ENCODE assay signal across 14 cellular contexts in genomic region chr19:44892932-44893331, GRCh38. TPM values are rescaled to one million over a fixed set of nuclear protein-coding genes. Genes with fewer than 3 reads are reported as not detected.
DNase-seq lines count a peak whose midpoint lies in the region; ATAC-seq and TF ChIP-seq lines count a peak whose summit lies in the region.
"Had no signal": no experiment of that assay in that cellular context is flagged by ENCODE, and none has a peak within 500 bp of the region (broad histone marks: within the 10 kb centered on the region; RNA-seq: fewer than 3 reads in every experiment).

No MANE protein-coding gene starts in this region.

- DNase-seq in Caco-2 (no peak), natural killer cell (no peak), NCI-H524 treated with DMSO at 0.1 percent for 48 hours (lab: John Stamatoyannopoulos, UW) (no peak), C1 segment of cervical spinal cord (lab: John Stamatoyannopoulos, UW) (no peak), mucosa of gallbladder (ENCODE audit: low spot score) (no peak), uterus (no peak)
- DNase-seq in activated T-helper 2 cell treated with anti-CD3 and anti-CD28 coated beads, Interferon-gamma antibody, Interleukin-2, Interleukin-4, amounts not matched to agents 10 μg/mL and 5 μg/mL and 100 μg/mL, durations not matched to agents 14 hours and 24 hours and 36 hours (ENCODE audit: low spot score): no peak
- DNase-seq: activated CD8-positive, alpha-beta memory T cell treated with anti-CD3 and anti-CD28 coated beads, Interleukin-2, amount 50 U/mL, for 4 hours; central memory CD4-positive, alpha-beta T cell; DMS153; NCI-H1417 treated with DMSO at 0.1 percent for 48 hours; NCI-H748 treated with DMSO at 0.1 percent for 48 hours had no signal

- no peaks in the 10 kb centered on the region for H3K9me3 ChIP-seq in Caco-2
- no peaks in the 10 kb centered on the region for H3K9me3 ChIP-seq in HUES64 (ENCODE audit: insufficient read depth, low read depth, low read length)
- H3K9me3 ChIP-seq in uterus: no peaks in the 10 kb centered on the region

- H3K27me3 ChIP-seq in Caco-2 (replicated peaks; ENCODE audit: control insufficient read depth, insufficient read depth, low read length) (no peaks in the 10 kb centered on the region), HUES64 (ENCODE audit: insufficient read depth, low read length) (no peaks in the 10 kb centered on the region), uterus (no peaks in the 10 kb centered on the region)

- TF ChIP-seq CTCF in Caco-2 (IDR thresholded peaks at IDR 0.05; ENCODE audit: insufficient read depth in 1 of 2, low read depth in 1 of 2, low read length in 1 of 2, severe bottlenecking in 1 of 2, unreplicated experiment in 1 of 2) (no peak), natural killer cell (IDR thresholded peaks at IDR 0.05) (no peak), uterus (IDR thresholded peaks at IDR 0.05) (no peak)

- H3K4me3 ChIP-seq in Caco-2 (ENCODE audit: low read depth, low read length): no peak overlapping the region
- 0 out of 2 replicates have a peak overlapping the region, but pooled peaks have one; percentile 93 for H3K4me3 ChIP-seq in HUES64 (ENCODE audit: low read length)
- H3K4me3 ChIP-seq in uterus: no peak overlapping the region

- no peak overlapping the region for H3K27ac ChIP-seq in HUES64 (ENCODE audit: low read depth, low read length)
- H3K27ac ChIP-seq in uterus: no peak overlapping the region

- no peak for ATAC-seq in natural killer cell

- CTCF ChIA-PET in Caco-2 (lab: Charles Lee): no interaction called here

- H3K27me3 Mint-ChIP-seq in Caco-2 (ENCODE audit: insufficient read depth, unreplicated experiment) (no peaks in the 10 kb centered on the region), natural killer cell (ENCODE audit: low read depth in 2 of 2) (no peaks in the 10 kb centered on the region)
- H3K27me3 Mint-ChIP-seq in activated T-helper 2 cell treated with anti-CD3 and anti-CD28 coated beads, Interferon-gamma antibody, Interleukin-2, Interleukin-4, amounts not matched to agents 10 μg/mL and 5 μg/mL and 100 μg/mL, durations not matched to agents 14 hours and 24 hours and 36 hours (ENCODE audit: low read depth): no peaks in the 10 kb centered on the region

- H3K36me3 Mint-ChIP-seq in Caco-2 (ENCODE audit: insufficient read depth, unreplicated experiment): peaks cover 97% of the 10 kb centered on the region
- H3K36me3 Mint-ChIP-seq in activated T-helper 2 cell treated with anti-CD3 and anti-CD28 coated beads, Interferon-gamma antibody, Interleukin-2, Interleukin-4, amounts not matched to agents 10 μg/mL and 5 μg/mL and 100 μg/mL, durations not matched to agents 14 hours and 24 hours and 36 hours (ENCODE audit: low read depth): peaks cover 51% of the 10 kb centered on the region
- H3K36me3 Mint-ChIP-seq in natural killer cell: no peaks in the 10 kb centered on the region

- H3K27ac Mint-ChIP-seq in Caco-2 (ENCODE audit: unreplicated experiment) (peak overlapping the region; percentile 91), natural killer cell (peak overlapping the region in 1 of 2 donors; percentile 91)
- peak overlapping the region; percentile 54 for H3K27ac Mint-ChIP-seq in activated T-helper 2 cell treated with anti-CD3 and anti-CD28 coated beads, Interferon-gamma antibody, Interleukin-2, Interleukin-4, amounts not matched to agents 10 μg/mL and 5 μg/mL and 100 μg/mL, durations not matched to agents 14 hours and 24 hours and 36 hours

- 97% methylated on average over 7 of the region's 7 CpGs for WGBS in HUES64

- H3K9me3 Mint-ChIP-seq in Caco-2 (ENCODE audit: unreplicated experiment): no peaks in the 10 kb centered on the region
- peaks cover 4% of the 10 kb centered on the region for H3K9me3 Mint-ChIP-seq in activated T-helper 2 cell treated with anti-CD3 and anti-CD28 coated beads, Interferon-gamma antibody, Interleukin-2, Interleukin-4, amounts not matched to agents 10 μg/mL and 5 μg/mL and 100 μg/mL, durations not matched to agents 14 hours and 24 hours and 36 hours
- H3K9me3 Mint-ChIP-seq in natural killer cell: no peaks in the 10 kb centered on the region

- H3K36me3 ChIP-seq in Caco-2 (ENCODE audit: control insufficient read depth, insufficient read depth, low read length) (peaks cover 14% of the 10 kb centered on the region), HUES64 (ENCODE audit: insufficient read depth, low read length) (peaks cover 66% of the 10 kb centered on the region), uterus (no peaks in the 10 kb centered on the region)

- H3K9ac ChIP-seq in HUES64 (ENCODE audit: low read depth, low read length): 0 out of 2 replicates have a peak overlapping the region, but pooled peaks have one; percentile 95

- peaks cover 12% of the 10 kb centered on the region for H3K4me1 Mint-ChIP-seq in Caco-2 (ENCODE audit: low read depth, unreplicated experiment)
- peaks cover 19% of the 10 kb centered on the region for H3K4me1 Mint-ChIP-seq in activated T-helper 2 cell treated with anti-CD3 and anti-CD28 coated beads, Interferon-gamma antibody, Interleukin-2, Interleukin-4, amounts not matched to agents 10 μg/mL and 5 μg/mL and 100 μg/mL, durations not matched to agents 14 hours and 24 hours and 36 hours (ENCODE audit: low read depth)
- peaks cover 25 to 30% of the 10 kb centered on the region in 2 donors for H3K4me1 Mint-ChIP-seq in natural killer cell

- intact Hi-C loops in Caco-2 (cut with micrococcal nuclease; ENCODE audit: unreplicated experiment): no loop called here
- intact Hi-C loops in activated T-helper 2 cell treated with anti-CD3 and anti-CD28 coated beads, Interferon-gamma antibody, Interleukin-2, Interleukin-4, amounts not matched to agents 10 μg/mL and 5 μg/mL and 100 μg/mL, durations not matched to agents 14 hours and 24 hours and 36 hours (cut with micrococcal nuclease): no loop called here
- intact Hi-C loops in natural killer cell (cut with micrococcal nuclease): no loop called here
- intact Hi-C loops in uterus (cut with DNase I; ENCODE audit: low total_unique reads): no loop called here

- TF ChIP-seq POLR2A in uterus (IDR thresholded peaks at IDR 0.05): no peak

- POLR2A ChIA-PET in Caco-2 (lab: Charles Lee): interaction anchor here (0.7 kb wide), 1 partner anchor 13 kb away, joined by 4 read pairs; the partner anchor contains the start of gene APOE

- BruUV-seq in Caco-2 (replicated peaks; lab: Mats Ljungman, UMichigan): no TSS peak

- H3K4me1 ChIP-seq in Caco-2 (peaks cover 9% of the 10 kb centered on the region), HUES64 (ENCODE audit: insufficient read depth, low read length) (peaks cover 6% of the 10 kb centered on the region; the same call in 1 of the 2 replicates), uterus (peaks cover 4 to 14% of the 10 kb centered on the region in 2 donors)

- H3K4me3 Mint-ChIP-seq in Caco-2 (ENCODE audit: unreplicated experiment) (peak overlapping the region; percentile 79), natural killer cell (peak overlapping the region; percentile 69)
- peak overlapping the region; percentile 95 for H3K4me3 Mint-ChIP-seq in activated T-helper 2 cell treated with anti-CD3 and anti-CD28 coated beads, Interferon-gamma antibody, Interleukin-2, Interleukin-4, amounts not matched to agents 10 μg/mL and 5 μg/mL and 100 μg/mL, durations not matched to agents 14 hours and 24 hours and 36 hours (ENCODE audit: low read depth)

RNA-seq across cellular contexts. Expression of gene TOMM40, which starts 1.9 kb away (rescaled TPM):
- total RNA-seq in Caco-2 (2022) (205 and 227 TPM in 2 replicates), natural killer cell (10 to 100 TPM; 22.4 to 29.1 (median 23.5) TPM), mucosa of gallbladder (35.0 TPM), uterus (10 to 100 TPM; 10.5 to 38.2 (median 24.1) TPM)
- 123 TPM for polyA plus RNA-seq in HUES64 (2013, experiment 1 of 2)
- polyA plus RNA-seq in HUES64 (2013, experiment 2 of 2): 106 TPM
- 152 and 156 TPM in 2 replicates for total RNA-seq in activated T-helper 2 cell treated with anti-CD3 and anti-CD28 coated beads, Interferon-gamma antibody, Interleukin-2, Interleukin-4, amounts not matched to agents 10 μg/mL and 5 μg/mL and 100 μg/mL, durations not matched to agents 14 hours and 24 hours and 36 hours

RNA-seq across cellular contexts. Expression of gene APOE, which starts 12.7 kb away (rescaled TPM):
- total RNA-seq in Caco-2 (2022): 1,346 and 1,404 TPM in 2 replicates
- 379 TPM for polyA plus RNA-seq in HUES64 (2013, experiment 1 of 2)
- polyA plus RNA-seq in HUES64 (2013, experiment 2 of 2): 368 TPM
- total RNA-seq in activated T-helper 2 cell treated with anti-CD3 and anti-CD28 coated beads, Interferon-gamma antibody, Interleukin-2, Interleukin-4, amounts not matched to agents 10 μg/mL and 5 μg/mL and 100 μg/mL, durations not matched to agents 14 hours and 24 hours and 36 hours: 0.94 TPM in 2 replicates
- 1 to 10 TPM in 2 of 3 donors, under 1 TPM in 1; 0.45 to 2.7 (median 1.3) TPM for total RNA-seq in natural killer cell
- total RNA-seq in mucosa of gallbladder: 435 TPM
- 10 to 100 TPM in 3 of 4 donors, 1 to 10 TPM in 1; 9.1 to 92.5 (median 33.6) TPM for total RNA-seq in uterus

RNA-seq across cellular contexts. Expression of gene APOC1, which starts 21.5 kb away (rescaled TPM):
- 246 and 250 TPM in 2 replicates for total RNA-seq in Caco-2 (2022)
- polyA plus RNA-seq in HUES64 (2013, experiment 1 of 2): 64.5 TPM
- 68.9 TPM for polyA plus RNA-seq in HUES64 (2013, experiment 2 of 2)
- 3.1 and 6.4 TPM in 2 replicates for total RNA-seq in activated T-helper 2 cell treated with anti-CD3 and anti-CD28 coated beads, Interferon-gamma antibody, Interleukin-2, Interleukin-4, amounts not matched to agents 10 μg/mL and 5 μg/mL and 100 μg/mL, durations not matched to agents 14 hours and 24 hours and 36 hours
- total RNA-seq in natural killer cell: not detected
- total RNA-seq in mucosa of gallbladder: 103 TPM
- 1 to 10 TPM in 3 of 4 donors, not detected in 1; 3.0 to 7.4 (median 3.5) TPM for total RNA-seq in uterus
- total RNA-seq: T-helper 2 cell treated with Interferon-gamma antibody and Interleukin-4, amounts not matched to agents 100 ng/mL and 5 ng/mL, for 36 hours had no signal

RNA-seq across cellular contexts. Expression of gene NECTIN2, which starts 46.8 kb away (rescaled TPM):
- total RNA-seq in Caco-2 (2022) (257 and 258 TPM in 2 replicates), natural killer cell (10 to 100 TPM in 1 of 3 donors, 1 to 10 TPM in 2; 1.6 to 10.3 (median 2.7) TPM), mucosa of gallbladder (331 TPM), uterus (100 to 1,000 TPM in 2 of 4 donors, 10 to 100 TPM in 2; 14.1 to 106 (median 86.1) TPM)
- 104 TPM for polyA plus RNA-seq in HUES64 (2013, experiment 1 of 2)
- polyA plus RNA-seq in HUES64 (2013, experiment 2 of 2): 113 TPM
- 0.27 and 0.37 TPM in 2 replicates for total RNA-seq in activated T-helper 2 cell treated with anti-CD3 and anti-CD28 coated beads, Interferon-gamma antibody, Interleukin-2, Interleukin-4, amounts not matched to agents 10 μg/mL and 5 μg/mL and 100 μg/mL, durations not matched to agents 14 hours and 24 hours and 36 hours
- total RNA-seq: T-helper 2 cell treated with Interferon-gamma antibody and Interleukin-4, amounts not matched to agents 100 ng/mL and 5 ng/mL, for 36 hours had no signal

RNA-seq across cellular contexts. Expression of gene APOC4, which starts 49.1 kb away (rescaled TPM):
- not detected in 2 replicates for total RNA-seq in Caco-2 (2022)
- not detected for polyA plus RNA-seq in HUES64 (2013, experiment 1 of 2)
- polyA plus RNA-seq in HUES64 (2013, experiment 2 of 2): not detected
- not detected in 2 replicates for total RNA-seq in activated T-helper 2 cell treated with anti-CD3 and anti-CD28 coated beads, Interferon-gamma antibody, Interleukin-2, Interleukin-4, amounts not matched to agents 10 μg/mL and 5 μg/mL and 100 μg/mL, durations not matched to agents 14 hours and 24 hours and 36 hours
- not detected for total RNA-seq in natural killer cell
- total RNA-seq in mucosa of gallbladder: not detected
- not detected for total RNA-seq in uterus
- total RNA-seq: T-helper 2 cell treated with Interferon-gamma antibody and Interleukin-4, amounts not matched to agents 100 ng/mL and 5 ng/mL, for 36 hours had no signal

Comparison
In these comparisons a context has a peak if more than half of its experiments do, and no peak if none do; other contexts are left out.
1. RNA of gene APOC1, which starts 21.5 kb away (total RNA-seq): 246 to 250 TPM in Caco-2 and 103 TPM in mucosa of gallbladder (single experiment); 3.0 to 7.4 TPM in uterus, 3.1 to 6.4 TPM in activated T-helper 2 cell treated with anti-CD3 and anti-CD28 coated beads, Interferon-gamma antibody, Interleukin-2, Interleukin-4, amounts not matched to agents 10 μg/mL and 5 μg/mL and 100 μg/mL, durations not matched to agents 14 hours and 24 hours and 36 hours and not detected in natural killer cell; every median in the first group is over 10 times any median in the second.
2. Peak in every context shown above with its lines, with median percentiles within 50 percentile points of each other: H3K4me3 Mint-ChIP-seq.